ENCODE assay signal across 24 cellular contexts in the genomic region with DNA sequence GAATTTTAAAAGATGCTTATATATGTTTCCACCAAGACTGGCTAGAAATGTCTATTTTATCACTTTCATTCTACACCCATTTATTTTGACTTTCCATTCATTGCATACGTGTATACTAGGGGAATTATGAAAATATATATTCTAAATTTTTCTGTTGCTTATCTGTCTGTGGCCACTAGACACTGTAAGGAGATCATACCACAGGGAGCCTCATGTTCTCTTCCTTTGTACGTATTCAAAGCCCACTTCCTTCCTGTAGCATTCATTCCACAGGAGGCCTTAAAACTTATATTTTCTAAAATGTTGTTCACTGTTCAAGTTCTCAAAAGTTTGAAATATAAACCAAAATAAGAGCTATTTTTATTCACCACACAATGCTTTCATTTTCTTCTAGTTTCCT.
DNase-seq lines count a peak whose midpoint lies in the region; ATAC-seq and TF ChIP-seq lines count a peak whose summit lies in the region.
"Had no signal": no experiment of that assay in that cellular context is flagged by ENCODE, and none has a peak within 500 bp of the region (broad histone marks: within the 10 kb centered on the region; RNA-seq: fewer than 3 reads in every experiment).

No MANE protein-coding gene starts in this region.

- POLR2A ChIA-PET in naive thymus-derived CD8-positive, alpha-beta T cell (lab: Charles Lee) = no interaction called here

- intact Hi-C loops in prostate gland (cut with DNase I) = no loop called here

- no peaks in the 10 kb centered on the region for H3K27me3 ChIP-seq in prostate gland (replicated peaks; ENCODE audit: insufficient read depth)
- H3K27me3 ChIP-seq: MG63, right lobe of liver, SJCRH30, thyroid gland had no signal

- peaks cover 0 to 8% (median 0%) of the 10 kb centered on the region in 3 donors for H3K36me3 Mint-ChIP-seq in naive thymus-derived CD8-positive, alpha-beta T cell

- no peaks in the 10 kb centered on the region for H3K4me1 ChIP-seq in prostate gland (replicated peaks)
- H3K4me1 ChIP-seq: lower lobe of right lung, right lobe of liver, SJCRH30, thyroid gland had no signal

- DNase-seq in SKM-1 (lab: John Stamatoyannopoulos, UW; ENCODE audit: unreplicated experiment) (peak; percentile 20), SKM-1 treated with dmso at 0.1 percent for 144 hours (lab: John Stamatoyannopoulos, UW; ENCODE audit: unreplicated experiment) (no peak), OCI-M1 (lab: John Stamatoyannopoulos, UW) (peak; percentile 77), prostate gland (ENCODE audit: low spot score) (no peak)
- DNase-seq in naive thymus-derived CD8-positive, alpha-beta T cell = peak in 4 of 10 donors; percentile 9 to 43 (median 27)
- DNase-seq: activated CD4-positive, alpha-beta T cell treated with anti-CD3 and anti-CD28 coated beads, Interleukin-2, amount 50 U/mL, for 1 hour; activated CD8-positive, alpha-beta memory T cell treated with anti-CD3 and anti-CD28 coated beads, Interleukin-2, amount 50 U/mL, for 4 hours; AML-193; cerebellar nuclear complex; HCEC 1CT; IMR-90; lower lobe of right lung; MG63; NCI-H2171 treated with DMSO at 0.1 percent for 48 hours; NCI-H524; posterior cingulate gyrus; right lobe of liver; SJCRH30; thyroid gland had no signal

- no peaks in the 10 kb centered on the region for H3K36me3 ChIP-seq in prostate gland
- H3K36me3 ChIP-seq: lower lobe of right lung, MG63, right lobe of liver, SJCRH30, thyroid gland had no signal

- H3K9me3 Mint-ChIP-seq in naive thymus-derived CD8-positive, alpha-beta T cell = peaks cover 0 to 15% (median 2%) of the 10 kb centered on the region in 9 donors
- H3K9me3 Mint-ChIP-seq: stimulated activated naive CD8-positive, alpha-beta T cell treated with anti-CD3 and anti-CD28 coated beads, Interleukin-15, Interleukin-2, amounts not matched to agents 100 ng/mL and 50 ng/mL, for 24 hours had no signal

- peak overlapping the region in 8 of 10 donors; percentile 25 to 75 (median 62) for H3K4me3 Mint-ChIP-seq in naive thymus-derived CD8-positive, alpha-beta T cell
- H3K4me3 Mint-ChIP-seq: stimulated activated naive CD8-positive, alpha-beta T cell treated with anti-CD3 and anti-CD28 coated beads, Interleukin-15, Interleukin-2, amounts not matched to agents 100 ng/mL and 50 ng/mL, for 24 hours had no signal

- H3K27me3 Mint-ChIP-seq in naive thymus-derived CD8-positive, alpha-beta T cell = no peaks in the 10 kb centered on the region
- H3K27me3 Mint-ChIP-seq: stimulated activated naive CD8-positive, alpha-beta T cell treated with anti-CD3 and anti-CD28 coated beads, Interleukin-15, Interleukin-2, amounts not matched to agents 100 ng/mL and 50 ng/mL, for 24 hours had no signal

- TF ChIP-seq CTCF in prostate gland (IDR thresholded peaks at IDR 0.05) = no peak

- peaks cover 0 to 33% (median 7%) of the 10 kb centered on the region in 4 donors for H3K4me1 Mint-ChIP-seq in naive thymus-derived CD8-positive, alpha-beta T cell

- H3K27ac ChIP-seq in prostate gland = no peak overlapping the region
- H3K27ac ChIP-seq: lower lobe of right lung, right lobe of liver, SJCRH30, thyroid gland had no signal

- peak overlapping the region in 9 of 10 donors; percentile 21 to 88 (median 71) for H3K27ac Mint-ChIP-seq in naive thymus-derived CD8-positive, alpha-beta T cell
- H3K27ac Mint-ChIP-seq: stimulated activated naive CD8-positive, alpha-beta T cell treated with anti-CD3 and anti-CD28 coated beads, Interleukin-15, Interleukin-2, amounts not matched to agents 100 ng/mL and 50 ng/mL, for 24 hours had no signal

- H3K9me3 ChIP-seq in prostate gland = no peaks in the 10 kb centered on the region
- H3K9me3 ChIP-seq: MG63, right lobe of liver, SJCRH30, thyroid gland had no signal

- H3K4me3 ChIP-seq in prostate gland = no peak overlapping the region
- H3K4me3 ChIP-seq: GM12878, lower lobe of right lung, MG63, right lobe of liver, SJCRH30, thyroid gland had no signal

- TF ChIP-seq POLR2A in prostate gland (IDR thresholded peaks at IDR 0.05) = no peak

- WGBS in prostate gland = 67% methylated on average over 2 of the region's 2 CpGs

- peak; percentile 49 for ATAC-seq in HG02938 (IDR thresholded peaks at IDR 0.05; ENCODE audit: unreplicated experiment)
- peak; percentile 66 to 87 for ATAC-seq in naive thymus-derived CD8-positive, alpha-beta T cell
- no peak for ATAC-seq in GM21825 (IDR thresholded peaks at IDR 0.05; ENCODE audit: unreplicated experiment)
- ATAC-seq in GM19023 (IDR thresholded peaks at IDR 0.05; ENCODE audit: unreplicated experiment) = no peak
- ATAC-seq: GM12878, lower lobe of right lung, right lobe of liver had no signal

Comparison
In these comparisons a context has a peak if more than half of its experiments do, and no peak if none do; other contexts are left out.
1. DNase-seq: peak in SKM-1 (single experiment) and OCI-M1 (single experiment); none in SKM-1 treated with dmso at 0.1 percent for 144 hours (single experiment) and prostate gland (single experiment).
2. ATAC-seq: peak in HG02938 (single experiment) and naive thymus-derived CD8-positive, alpha-beta T cell (2 of 2); none in GM21825 (single experiment) and GM19023 (single experiment).